Comparison of ENCODE assay signal across 28 cellular contexts in genomic region chr3:8556470-8556869, GRCh38. TPM values are rescaled to one million over a fixed set of nuclear protein-coding genes. Genes with fewer than 3 reads are reported as not detected.
A peak's percentile ranks its signal among the peaks of the same experiment; 100 is the strongest.
DNase-seq lines count a peak whose midpoint lies in the region; ATAC-seq, FAIRE-seq and TF ChIP-seq lines count a peak whose summit lies in the region.
"Had no signal": no experiment of that assay in that cellular context is flagged by ENCODE, and none has a peak within 500 bp of the region (broad histone marks: within the 10 kb centered on the region; RNA-seq: fewer than 3 reads in every experiment).

No MANE protein-coding gene starts in this region.

- H4K8ac ChIP-seq in H1 (ENCODE audit: extremely low read depth, insufficient read depth, low read length) = no peak overlapping the region

- TF ChIP-seq EP300 in H1 (IDR thresholded peaks at IDR 0.05; ENCODE audit: borderline replicate concordance in 1 of 2, low read depth in 2 of 2, low read length in 2 of 2) (no peak), transverse colon (IDR thresholded peaks at IDR 0.05; ENCODE audit: low read depth) (no peak)

- H2AK5ac ChIP-seq in H1 (ENCODE audit: low read depth, low read length) = 0 out of 2 replicates have a peak overlapping the region, but pooled peaks have one; percentile 60

- H3K9me3 ChIP-seq in heart left ventricle (no peaks in the 10 kb centered on the region), H1 (ENCODE audit: insufficient read depth in 2 of 2, low read depth in 1 of 2, low read length in 1 of 2) (no peaks in the 10 kb centered on the region), psoas muscle (no peaks in the 10 kb centered on the region), transverse colon (no peaks in the 10 kb centered on the region), prostate gland (no peaks in the 10 kb centered on the region)
- H3K9me3 ChIP-seq: Peyer's patch, right lobe of liver had no signal

- H3K23ac ChIP-seq in H1 (ENCODE audit: insufficient read length) = no peak overlapping the region

- no peak overlapping the region for H2AFZ ChIP-seq in H1 (ENCODE audit: low read length)
- H2AFZ ChIP-seq: parathyroid adenoma had no signal

- H4K20me1 ChIP-seq in H1 (replicated peaks in 1 of 2; ENCODE audit: control insufficient read depth in 1 of 2, insufficient read depth in 2 of 2, low read length in 2 of 2) = no peaks in the 10 kb centered on the region

- H3K4me3 ChIP-seq in heart left ventricle (no peak overlapping the region), H1 (ENCODE audit: extremely low read depth in 1 of 4, insufficient read depth in 2 of 4, low read depth in 3 of 4, low read length in 4 of 4) (no peak overlapping the region), psoas muscle (no peak overlapping the region), transverse colon (no peak overlapping the region), prostate gland (no peak overlapping the region)
- H3K4me3 ChIP-seq: K562, Peyer's patch, right lobe of liver had no signal

- no peak overlapping the region for H2BK120ac ChIP-seq in H1 (replicated peaks; ENCODE audit: low read depth, low read length)

- H3K9ac ChIP-seq in H1 (replicated peaks in 1 of 4; ENCODE audit: extremely low read depth in 1 of 4, low read depth in 3 of 4, low read length in 3 of 4) = no peak overlapping the region
- H3K9ac ChIP-seq: parathyroid adenoma had no signal

- FAIRE-seq in H1 (lab: Jason Lieb, UNC) = no peak
- FAIRE-seq: colon, K562, TTC549 had no signal

- H3K23me2 ChIP-seq in H1 (ENCODE audit: low read depth, low read length) = no peaks in the 10 kb centered on the region

- no peak for TF ChIP-seq POLR2A in heart left ventricle (IDR thresholded peaks at IDR 0.05)
- TF ChIP-seq POLR2A in H1 (IDR thresholded peaks at IDR 0.05; ENCODE audit: control extremely low read depth in 1 of 2, low read depth in 2 of 2, low read length in 2 of 2) = no peak
- no peak for TF ChIP-seq POLR2A in transverse colon (IDR thresholded peaks at IDR 0.05)
- TF ChIP-seq POLR2A in prostate gland (IDR thresholded peaks at IDR 0.05) = no peak

- no peak overlapping the region for H4K91ac ChIP-seq in H1 (replicated peaks; ENCODE audit: insufficient read length, low read length)

- H2BK20ac ChIP-seq in H1 (ENCODE audit: low read length) = no peak overlapping the region

- H3K36me3 ChIP-seq in heart left ventricle (peaks cover 0 to 47% (median 25%) of the 10 kb centered on the region in 9 donors), H1 (ENCODE audit: control insufficient read depth in 2 of 4, insufficient read depth in 4 of 4, low read length in 3 of 4) (peaks cover 0 to 11% (median 0%) of the 10 kb centered on the region in 4 experiments; a peak in 1 of 8 replicates), psoas muscle (ENCODE audit: insufficient read depth in 1 of 2, low read depth in 1 of 2) (peaks cover 6 to 54% of the 10 kb centered on the region in 2 donors), transverse colon (no peaks in the 10 kb centered on the region), prostate gland (no peaks in the 10 kb centered on the region)
- H3K36me3 ChIP-seq: Peyer's patch, right lobe of liver had no signal

- H3K4me2 ChIP-seq in H1 (ENCODE audit: insufficient read depth in 1 of 2, low read depth in 2 of 2, low read length in 2 of 2) = no peak overlapping the region

- no peak for TF ChIP-seq RAD21 in H1 (IDR thresholded peaks at IDR 0.05 in 1 of 2, conservative IDR thresholded peaks at IDR 0.05 in 1 of 2; ENCODE audit: low read depth in 2 of 2, low read length in 2 of 2)

- no peak overlapping the region for H3K14ac ChIP-seq in H1 (ENCODE audit: insufficient read length)

- intact Hi-C loops in heart left ventricle (cut with DNase I) = loop anchor here in 1 of 10 donors (5.0 kb wide), 1 partner anchor 54 kb away; the partner anchor contains the start of gene LMCD1
- intact Hi-C loops in Right ventricle myocardium inferior (cut with DNase I) = no loop called here
- intact Hi-C loops in psoas muscle (cut with DNase I) = no loop called here
- intact Hi-C loops in transverse colon (cut with DNase I; ENCODE audit: low total_unique reads) = no loop called here
- intact Hi-C loops in prostate gland (cut with DNase I) = no loop called here

- H2BK15ac ChIP-seq in H1 (ENCODE audit: low read length) = no peak overlapping the region

- no peak overlapping the region for H2BK12ac ChIP-seq in H1 (ENCODE audit: low read depth, low read length)

- H3K18ac ChIP-seq in H1 (ENCODE audit: extremely low read depth, low read length) = no peak overlapping the region

- in situ Hi-C loops in transverse colon (cut with MboI; ENCODE audit: low pct_ligation_motif_present in 1 of 4, low pct_unique_long_range_greater_than_20kb in 1 of 4, low sequenced_read_pairs in 3 of 4) = no loop called here

- H3K4me1 ChIP-seq in heart left ventricle (peaks cover 6 to 96% (median 55%) of the 10 kb centered on the region in 12 donors), H1 (replicated peaks in 1 of 4; ENCODE audit: control insufficient read depth in 3 of 4, insufficient read depth in 4 of 4, low read length in 3 of 4) (peaks cover 0 to 3% (median 0%) of the 10 kb centered on the region in 4 experiments; a peak in 1 of 7 replicates), psoas muscle (peaks cover 60% of the 10 kb centered on the region), transverse colon (no peaks in the 10 kb centered on the region), prostate gland (replicated peaks) (no peaks in the 10 kb centered on the region)
- H3K4me1 ChIP-seq: foreskin keratinocyte, parathyroid adenoma, Peyer's patch had no signal

- no peak overlapping the region for H4K5ac ChIP-seq in H1 (ENCODE audit: insufficient read length, low read depth, low read length)

- TF ChIP-seq CTCF in heart left ventricle (IDR thresholded peaks at IDR 0.05) (no peak), H1 (IDR thresholded peaks at IDR 0.05; ENCODE audit: control extremely low read depth in 1 of 3, insufficient read depth in 1 of 3, low read depth in 1 of 3, low read length in 3 of 3) (no peak), psoas muscle (IDR thresholded peaks at IDR 0.05) (no peak), transverse colon (IDR thresholded peaks at IDR 0.05) (no peak), prostate gland (IDR thresholded peaks at IDR 0.05) (no peak)

- ATAC-seq in heart left ventricle (no peak), Right ventricle myocardium inferior (no peak), psoas muscle (no peak)
- ATAC-seq: activated CD4-positive, CD25-positive, alpha-beta regulatory T cell treated with anti-CD3 and anti-CD28 coated beads, Interleukin-2, amount 50 U/mL, for 24 hours; effector memory CD8-positive, alpha-beta T cell; esophagus mucosa; foreskin keratinocyte; K562; natural killer cell; stimulated activated naive B cell treated with anti-CD40 and anti-IgM and Interleukin-4, amounts not matched to agents 10 μg/mL and 1 μg/mL and 100 μg/mL, for 72 hours had no signal

- WGBS in heart left ventricle, 4 donors = 86 to 91% (median 88%) methylated on average over 5 of the region's 5 CpGs
- WGBS in H1 (ENCODE audit: extremely low coverage in 1 of 2, insufficient coverage in 1 of 2, insufficient read length in 1 of 2, insufficient replicate concordance in 2 of 2, low coverage in 1 of 2, low lambda C conversion rate in 2 of 2, missing lambda C conversion rate in 1 of 2), 2 experiments = 94% methylated on average over 5 of the region's 5 CpGs; no CpG with 5 or more reads in 1 of the 2 experiments
- 35 to 56% (median 51%) methylated on average over 5 of the region's 5 CpGs for WGBS in psoas muscle, 3 donors
- 86% methylated on average over 5 of the region's 5 CpGs; no CpG with 5 or more reads in 1 of the 2 donors for WGBS in transverse colon (ENCODE audit: low coverage in 1 of 2), 2 donors
- 89% methylated on average over 5 of the region's 5 CpGs for whole genome bisulfite sequencing in prostate gland

- H3K4ac ChIP-seq in H1 (replicated peaks; ENCODE audit: insufficient read length, low read depth, low read length) = no peak overlapping the region

- H2BK5ac ChIP-seq in H1 (ENCODE audit: low read depth, low read length) = no peak overlapping the region

- CTCF ChIA-PET in H1 (lab: Charles Lee; ENCODE audit: partially characterized antibody) = interaction anchor here (0.6 to 1.4 kb wide), 6 partner anchors 14 to 169 kb away, joined by 3 to 4 read pairs (median 4); no protein-coding TSS in a partner anchor

- DNase-seq in heart left ventricle = no peak
- DNase-seq in Right ventricle myocardium inferior (ENCODE audit: missing footprints) = no peak
- DNase-seq in H1 (ENCODE audit: low read depth in 1 of 2, low spot score in 2 of 2) = no peak
- no peak for DNase-seq in psoas muscle
- no peak for DNase-seq in transverse colon
- no peak for DNase-seq in nucleus accumbens (lab: John Stamatoyannopoulos, UW)
- no peak for DNase-seq in DMS153 treated with DMSO at 0.1 percent for 48 hours (lab: John Stamatoyannopoulos, UW; ENCODE audit: unreplicated experiment)
- no peak for DNase-seq in prostate gland (ENCODE audit: low spot score)
- DNase-seq: activated CD4-positive, alpha-beta memory T cell treated with anti-CD3 and anti-CD28 coated beads for 36 hours; activated CD8-positive, alpha-beta memory T cell treated with anti-CD3 and anti-CD28 coated beads, Interleukin-2, amount 50 U/mL, for 4 hours; activated naive CD4-positive, alpha-beta T cell treated with anti-CD3 and anti-CD28 coated beads for 36 hours; effector memory CD8-positive, alpha-beta T cell; foreskin keratinocyte; hippocampal formation; natural killer cell; NCI-H1105; NCI-H1930; NCI-H748 treated with DMSO at 0.1 percent for 48 hours; Peyer's patch; right lobe of liver; stimulated activated CD4-positive, alpha-beta T cell treated with anti-CD3 and anti-CD28 coated beads, Interleukin-15, amount 100 ng/mL, for 24 hours; stimulated activated naive B cell treated with anti-CD40 and anti-IgM and Interleukin-4, amounts not matched to agents 10 μg/mL and 1 μg/mL and 100 μg/mL, for 72 hours had no signal

- POLR2A ChIA-PET in H1 (lab: Charles Lee; ENCODE audit: partially characterized antibody) = interaction anchor here (0.7 to 1.8 kb wide), 3 partner anchors 38 to 301 kb away, joined by 3 to 4 read pairs (median 3); no protein-coding TSS in a partner anchor

- H3K27me3 ChIP-seq in heart left ventricle (no peaks in the 10 kb centered on the region), H1 (replicated peaks in 1 of 4; ENCODE audit: control insufficient read depth in 3 of 4, extremely low read depth in 1 of 4, insufficient read depth in 3 of 4, low read length in 3 of 4) (no peaks in the 10 kb centered on the region), psoas muscle (ENCODE audit: insufficient read depth in 3 of 3, low read length in 2 of 3) (no peaks in the 10 kb centered on the region), transverse colon (no peaks in the 10 kb centered on the region), prostate gland (replicated peaks; ENCODE audit: insufficient read depth) (no peaks in the 10 kb centered on the region)
- H3K27me3 ChIP-seq: foreskin keratinocyte, Peyer's patch, right lobe of liver had no signal

- peaks cover 4% of the 10 kb centered on the region for H3K79me1 ChIP-seq in H1 (ENCODE audit: low read depth, low read length)

- H3K27ac ChIP-seq in heart left ventricle (peak overlapping the region in 9 of 12 donors; percentile 2 to 61 (median 16)), H1 (ENCODE audit: low read depth, low read length) (no peak overlapping the region), psoas muscle (peak overlapping the region; percentile 76), transverse colon (peak overlapping the region; percentile 25 to 51 (median 47)), prostate gland (no peak overlapping the region)
- H3K27ac ChIP-seq: foreskin keratinocyte, parathyroid adenoma, right lobe of liver had no signal

- H3K79me2 ChIP-seq in H1 (ENCODE audit: control insufficient read depth in 1 of 2, insufficient read depth in 2 of 2, low read length in 2 of 2) = no peaks in the 10 kb centered on the region
- H3K79me2 ChIP-seq: parathyroid adenoma had no signal

- H3K56ac ChIP-seq in H1 (replicated peaks; ENCODE audit: insufficient read length, low read depth, low read length) = no peak overlapping the region

RNA-seq across cellular contexts. Expression of gene LMCD1, which starts 54.8 kb away (rescaled TPM):
- 100 to 1,000 TPM in 1 of 9 donors, 10 to 100 TPM in 8; 36.8 to 382 (median 54.6) TPM for total RNA-seq in heart left ventricle
- polyA plus RNA-seq in heart left ventricle = 100 to 1,000 TPM in 1 of 2 donors, 10 to 100 TPM in 1; 34.9 to 661 TPM
- total RNA-seq in Right ventricle myocardium inferior = 48.1 TPM
- 26.5 and 30.1 TPM in 2 replicates for total RNA-seq in H1 (2021; fragmentation: NEBNext Ultra II Directional; extraction: Animal tissue kit (Norgen Biotek cat#: 25700))
- 12.3 and 20.2 TPM in 2 replicates for polyA plus RNA-seq in H1 (2011; rRNA removed)
- polyA plus RNA-seq in H1 (2011; cell fraction: cytosol; rRNA removed) = 24.9 TPM
- polyA plus RNA-seq in H1 (2011; cell fraction: nucleus; rRNA removed) = 22.4 TPM
- polyA plus RNA-seq in H1 (2012, experiment 1 of 2) = 17.0 to 23.2 TPM (median 19.9 TPM) in 4 replicates
- 18.9 TPM for polyA plus RNA-seq in H1 (2012, experiment 2 of 2)
- polyA plus RNA-seq in H1 (2013, experiment 1 of 2) = 15.1 TPM
- polyA plus RNA-seq in H1 (2013, experiment 2 of 2) = 14.1 TPM
- polyA minus RNA-seq in H1 (2011; rRNA and poly(A)+ RNA removed) = 11.0 and 13.7 TPM in 2 replicates
- 10.3 TPM for polyA minus RNA-seq in H1 (2011; cell fraction: cytosol; rRNA and poly(A)+ RNA removed)
- polyA minus RNA-seq in H1 (2011; cell fraction: nucleus; rRNA and poly(A)+ RNA removed) = 19.9 TPM
- 1,000 to 10,000 TPM in 1 of 4 donors, 100 to 1,000 TPM in 3; 340 to 1,074 (median 476) TPM for total RNA-seq in psoas muscle
- polyA plus RNA-seq in psoas muscle = 1,000 to 10,000 TPM in 1 of 3 donors, 100 to 1,000 TPM in 1, 10 to 100 TPM in 1; 83.0 to 1,120 (median 129) TPM
- total RNA-seq in transverse colon = 10 to 100 TPM in 2 of 4 donors, 1 to 10 TPM in 2; 6.7 to 26.6 (median 9.6) TPM
- total RNA-seq in prostate gland = 100 to 1,000 TPM in 1 of 2 donors, 10 to 100 TPM in 1; 73.0 to 144 TPM
- total RNA-seq: K562, natural killer cell had no signal

Comparison
In these comparisons a context has a peak if more than half of its experiments do, and no peak if none do; other contexts are left out.
1. H3K27ac ChIP-seq: peak in heart left ventricle (9 of 12), psoas muscle (single experiment) and transverse colon (4 of 4); none in H1 (single experiment) and prostate gland (0 of 2).